ENCODE assay signal across 8 cellular contexts in genomic region chr2:10810175-10811161, GRCh38. TPM values are rescaled to one million over a fixed set of nuclear protein-coding genes. Genes with fewer than 3 reads are reported as not detected.
DNase-seq lines count a peak whose midpoint lies in the region; ATAC-seq, FAIRE-seq and TF ChIP-seq lines count a peak whose summit lies in the region.

No MANE protein-coding gene starts in this region.

- ATAC-seq in HG02981 (IDR thresholded peaks at IDR 0.05; ENCODE audit: unreplicated experiment): peak; percentile 37

- peak overlapping the region; percentile 94 for H3K4me3 Mint-ChIP-seq in activated CD4-positive, alpha-beta T cell treated with anti-CD3 and anti-CD28 coated beads, Interleukin-2, amount 10 ng/mL, durations not matched to agents 24 days and 14 days

- no peaks in the 10 kb centered on the region for H3K9me3 Mint-ChIP-seq in activated CD4-positive, alpha-beta T cell treated with anti-CD3 and anti-CD28 coated beads, Interleukin-2, amount 10 ng/mL, durations not matched to agents 24 days and 14 days

- H3K27me3 ChIP-seq in small intestine (ENCODE audit: control insufficient read depth in 2 of 2, insufficient read depth in 2 of 2, low read length in 2 of 2): no peaks in the 10 kb centered on the region

- DNase-seq in activated CD4-positive, alpha-beta T cell treated with anti-CD3 and anti-CD28 coated beads, Interleukin-2, amount 10 ng/mL, durations not matched to agents 24 days and 14 days: no peak
- no peak for DNase-seq in activated CD4-positive, alpha-beta T cell treated with anti-CD3 and anti-CD28 coated beads, Interleukin-2, amount 50 U/mL, for 4 hours
- DNase-seq in RPMI8226 (peak; percentile 50), erythroblast (lab: John Stamatoyannopoulos, UW) (peak; percentile 21 to 34), small intestine (peak; percentile 30), NCI-H1436 (lab: John Stamatoyannopoulos, UW) (no peak), SW480 (ENCODE audit: low spot score) (no peak)

- peaks cover 4% of the 10 kb centered on the region for H3K27me3 Mint-ChIP-seq in activated CD4-positive, alpha-beta T cell treated with anti-CD3 and anti-CD28 coated beads, Interleukin-2, amount 10 ng/mL, durations not matched to agents 24 days and 14 days

- no peak for FAIRE-seq in small intestine (lab: Jason Lieb, UNC)

- peak overlapping the region; percentile 95 for H3K27ac Mint-ChIP-seq in activated CD4-positive, alpha-beta T cell treated with anti-CD3 and anti-CD28 coated beads, Interleukin-2, amount 10 ng/mL, durations not matched to agents 24 days and 14 days

- no peaks in the 10 kb centered on the region for H3K9me3 ChIP-seq in small intestine (ENCODE audit: control insufficient read depth, low read depth)

- peaks cover 27% of the 10 kb centered on the region for H3K36me3 Mint-ChIP-seq in activated CD4-positive, alpha-beta T cell treated with anti-CD3 and anti-CD28 coated beads, Interleukin-2, amount 10 ng/mL, durations not matched to agents 24 days and 14 days (ENCODE audit: low read depth)

- H3K4me1 Mint-ChIP-seq in activated CD4-positive, alpha-beta T cell treated with anti-CD3 and anti-CD28 coated beads, Interleukin-2, amount 10 ng/mL, durations not matched to agents 24 days and 14 days: peaks cover 36% of the 10 kb centered on the region

- TF ChIP-seq POLR2A in erythroblast (IDR thresholded peaks at IDR 0.05; ENCODE audit: low read length): no peak

- peaks cover 0 to 2% of the 10 kb centered on the region in 2 donors for H3K36me3 ChIP-seq in small intestine (ENCODE audit: control insufficient read depth in 2 of 2, insufficient read depth in 2 of 2, low read length in 2 of 2)

- WGBS in small intestine, 3 donors: 20 to 28% (median 23%) methylated on average over 8 of the region's 8 CpGs

- peak overlapping the region in 1 of 2 donors; percentile 80 for H3K4me3 ChIP-seq in small intestine (ENCODE audit: low read depth in 1 of 2, low read length in 2 of 2)

- peaks cover 3 to 25% of the 10 kb centered on the region in 2 donors for H3K4me1 ChIP-seq in small intestine (ENCODE audit: control insufficient read depth in 2 of 2, insufficient read depth in 1 of 2, low read depth in 1 of 2, low read length in 1 of 2)

- peak overlapping the region in 1 of 2 donors; percentile 55 for H3K27ac ChIP-seq in small intestine (ENCODE audit: low read depth in 1 of 2, low read length in 1 of 2)

- intact Hi-C loops in activated CD4-positive, alpha-beta T cell treated with anti-CD3 and anti-CD28 coated beads, Interleukin-2, amount 10 ng/mL, durations not matched to agents 24 days and 14 days (cut with micrococcal nuclease): loop anchor here (5.0 to 10.0 kb wide), 2 partner anchors 534 to 1388 kb away; partner anchors contain the start of genes CPSF3, ITGB1BP1 and ROCK2

RNA-seq across cellular contexts. Expression of gene PDIA6, which starts 2.1 kb away (rescaled TPM):
- 183 and 187 TPM in 2 replicates for total RNA-seq in activated CD4-positive, alpha-beta T cell treated with anti-CD3 and anti-CD28 coated beads, Interleukin-2, amount 10 ng/mL, durations not matched to agents 24 days and 14 days
- polyA plus RNA-seq in small intestine: 100 to 1,000 TPM in 1 of 3 donors, 10 to 100 TPM in 2; 24.4 to 311 (median 45.9) TPM

Comparison
In these comparisons a context has a peak if more than half of its experiments do, and no peak if none do; other contexts are left out.
1. DNase-seq: peak in RPMI8226 (single experiment), erythroblast (2 of 2) and small intestine (single experiment); none in activated CD4-positive, alpha-beta T cell treated with anti-CD3 and anti-CD28 coated beads, Interleukin-2, amount 10 ng/mL, durations not matched to agents 24 days and 14 days (single experiment), activated CD4-positive, alpha-beta T cell treated with anti-CD3 and anti-CD28 coated beads, Interleukin-2, amount 50 U/mL, for 4 hours (0 of 2), NCI-H1436 (single experiment) and SW480 (single experiment).